ENCODE assay signal across 7 cellular contexts in genomic region chr4:39062094-39062493, GRCh38. TPM values are rescaled to one million over a fixed set of nuclear protein-coding genes. Genes with fewer than 3 reads are reported as not detected.
A peak's percentile ranks its signal among the peaks of the same experiment; 100 is the strongest.
DNase-seq lines count a peak whose midpoint lies in the region; ATAC-seq, FAIRE-seq and TF ChIP-seq lines count a peak whose summit lies in the region.

TSS of gene KLHL5 (plus strand) at chr4:39062232. CDS start at chr4:39062653, 421 bp downstream.

- no peak within 1 kb of the TSS for H3K9ac ChIP-seq in K562 (ENCODE audit: insufficient read depth in 1 of 2, low read depth in 2 of 2, low read length in 2 of 2)

- H3K79me2 ChIP-seq in K562 (ENCODE audit: control insufficient read depth, insufficient read depth, low read length) = no peaks in the 10 kb centered on the region; the same call in 2 of the 3 replicates

- in situ Hi-C loops in K562 (cut with MboI) = no loop called here

- H4K20me1 ChIP-seq in K562 (replicated peaks; ENCODE audit: control insufficient read depth, insufficient read depth, low read length) = no peaks in the 10 kb centered on the region

- H3K36me3 ChIP-seq in K562 (ENCODE audit: control insufficient read depth, insufficient read depth, low read length) = no peaks in the 10 kb centered on the region

- ATAC-seq in HG02981 (IDR thresholded peaks at IDR 0.05; ENCODE audit: unreplicated experiment) = peak; percentile 28
- no peak; the same call in 2 of the 3 replicates for ATAC-seq in K562
- no peak for ATAC-seq in HG03432 (IDR thresholded peaks at IDR 0.05; ENCODE audit: unreplicated experiment)

- CTCF ChIA-PET in K562 (lab: Yijun Ruan, JAX; ENCODE audit: low intra/inter-chr PET ratio) = no interaction called here

- TF ChIP-seq POLR2A in K562 (conservative IDR thresholded peaks at IDR 0.05) (no peak), GM12892 (IDR thresholded peaks at IDR 0.05; ENCODE audit: low read depth, low read length) (no peak)

- BruUV-seq in K562 (replicated peaks; lab: Mats Ljungman, UMichigan) = no TSS peak

- intact Hi-C loops in K562 (cut with micrococcal nuclease) = no loop called here

- no peak within 1 kb of the TSS for H3K4me3 ChIP-seq in K562

- POLR2A ChIA-PET in K562 (lab: Yijun Ruan, JAX) = no interaction called here

- 25% methylated on average over 4 of the region's 4 CpGs for WGBS in K562 (ENCODE audit: insufficient coverage, low coverage, missing lambda C conversion rate)

- TF ChIP-seq EP300 in K562 (IDR thresholded peaks at IDR 0.05; ENCODE audit: low read length) = no peak

- no peaks in the 10 kb centered on the region for H3K9me3 ChIP-seq in K562 (replicated peaks; ENCODE audit: control insufficient read depth, insufficient read depth, low read depth, low read length)

- no peaks in the 10 kb centered on the region for H3K9me1 ChIP-seq in K562 (ENCODE audit: control insufficient read depth, insufficient read depth, low read length)

- no peak for TF ChIP-seq RAD21 in K562 (CRISPR knock-in tag; conservative IDR thresholded peaks at IDR 0.05 in 1 of 2, IDR thresholded peaks at IDR 0.05 in 1 of 2)

- no peaks in the 10 kb centered on the region for H3K4me1 ChIP-seq in K562 (replicated peaks in 1 of 2; ENCODE audit: control insufficient read depth in 2 of 2, insufficient read depth in 2 of 2, low read length in 2 of 2)

- FAIRE-seq in K562 (lab: Jason Lieb, UNC) (no peak), GM12892 (lab: Jason Lieb, UNC) (no peak)

- no peak for DNase-seq in K562 (ENCODE audit: extremely low read depth in 1 of 4, low spot score in 3 of 4)
- DNase-seq in iris pigment epithelial cell (ENCODE audit: low read depth) = peak; percentile 20
- DNase-seq in stimulated activated CD8-positive, alpha-beta memory T cell treated with anti-CD3 and anti-CD28 coated beads, Interleukin-4, amount 100 ng/mL, for 48 hours = no peak
- DNase-seq in GM12892 (ENCODE audit: insufficient read length) = no peak

- no peaks in the 10 kb centered on the region for H3K27me3 ChIP-seq in K562 (ENCODE audit: control insufficient read depth in 2 of 2, insufficient read depth in 2 of 2, low read length in 2 of 2)

- no peak within 1 kb of the TSS for H2AFZ ChIP-seq in K562 (ENCODE audit: low read depth, low read length)

- no peak within 1 kb of the TSS for H3K27ac ChIP-seq in K562 (ENCODE audit: extremely low read depth, low read depth, low read length)

- TF ChIP-seq CTCF in K562 (IDR thresholded peaks at IDR 0.05 in 2 of 3, conservative IDR thresholded peaks at IDR 0.05 in 1 of 3; ENCODE audit: insufficient read depth in 2 of 3, low read depth in 1 of 3, low read length in 3 of 3) (no peak), subcutaneous adipose tissue (IDR thresholded peaks at IDR 0.05; ENCODE audit: low read depth) (no peak)

- no peak within 1 kb of the TSS for H3K4me2 ChIP-seq in K562 (ENCODE audit: insufficient read depth, low read length)

TF ChIP-seq in K562, 482 proteins besides CTCF, POLR2A, EP300 and RAD21:
- TF ChIP-seq PPARD (CRISPR knock-in tag; IDR thresholded peaks at IDR 0.05) = no peak
- TF ChIP-seq ZNF57 (CRISPR knock-in tag; IDR thresholded peaks at IDR 0.05) = no peak
- TF ChIP-seq PTTG1 (tag; IDR thresholded peaks at IDR 0.05; ENCODE audit: low read depth) = no peak
- TF ChIP-seq E2F1 (CRISPR knock-in tag; IDR thresholded peaks at IDR 0.05) = no peak

RNA-seq across cellular contexts. Expression of gene KLHL5, which starts in this region (rescaled TPM):
- 7.4 and 18.8 TPM in 2 replicates for total RNA-seq in K562 (2011; cell fraction: chromatin; rRNA removed; ENCODE audit: low replicate concordance)
- total RNA-seq in K562 (2011; cell fraction: nucleolus; rRNA removed) = 3.7 TPM in 2 replicates
- 8.4 and 14.3 TPM in 2 replicates for total RNA-seq in K562 (2011; cell fraction: nucleoplasm; rRNA removed)
- total RNA-seq in K562 (2014; rRNA removed) = 14.1 and 16.7 TPM in 2 replicates
- 30.8 and 34.3 TPM in 2 replicates for total RNA-seq in K562 (2014; rRNA removed; fragmentation: Illumina TruSeq; extraction: Trizol)
- total RNA-seq in K562 (2015; rRNA removed; fragmentation: Illumina TruSeq; extraction: Trizol) = 24.9 and 28.0 TPM in 2 replicates
- 21.0 and 22.9 TPM in 2 replicates for total RNA-seq in K562 (2021)
- polyA plus RNA-seq in K562 (2011; rRNA removed) = 22.1 and 27.9 TPM in 2 replicates
- polyA plus RNA-seq in K562 (2011; cell fraction: cytosol; rRNA removed) = 6.5 and 28.1 TPM in 2 replicates
- 6.3 and 16.1 TPM in 2 replicates for polyA plus RNA-seq in K562 (2011; cell fraction: nucleus; rRNA removed)
- 24.3 and 24.7 TPM in 2 replicates for polyA plus RNA-seq in K562 (2012)
- polyA plus RNA-seq in K562 (2014; fragmentation: Illumina TruSeq; extraction: Trizol) = 21.1 and 22.1 TPM in 2 replicates
- 1 to 10 TPM; 8.0 to 8.8 TPM for polyA plus RNA-seq in K562 (2014; fragmentation: Nextera tagmentation; extraction: Ambion mirVana)
- 12.2 and 16.3 TPM in 2 replicates for polyA plus RNA-seq in K562 (2014; rRNA removed)
- 56.2 and 82.8 TPM in 2 replicates for polyA minus RNA-seq in K562 (2011; rRNA and poly(A)+ RNA removed)
- 16.0 and 22.0 TPM in 2 replicates for polyA minus RNA-seq in K562 (2011; cell fraction: cytosol; rRNA and poly(A)+ RNA removed)
- polyA minus RNA-seq in K562 (2011; cell fraction: nucleus; rRNA and poly(A)+ RNA removed) = 5.4 and 14.7 TPM in 2 replicates
- 10 to 100 TPM; 54.6 to 77.5 (median 64.7) TPM for total RNA-seq in subcutaneous adipose tissue
- 10.7 TPM for polyA plus RNA-seq in GM12892 (2012; ENCODE audit: missing spikeins)
